In the genomic region with DNA sequence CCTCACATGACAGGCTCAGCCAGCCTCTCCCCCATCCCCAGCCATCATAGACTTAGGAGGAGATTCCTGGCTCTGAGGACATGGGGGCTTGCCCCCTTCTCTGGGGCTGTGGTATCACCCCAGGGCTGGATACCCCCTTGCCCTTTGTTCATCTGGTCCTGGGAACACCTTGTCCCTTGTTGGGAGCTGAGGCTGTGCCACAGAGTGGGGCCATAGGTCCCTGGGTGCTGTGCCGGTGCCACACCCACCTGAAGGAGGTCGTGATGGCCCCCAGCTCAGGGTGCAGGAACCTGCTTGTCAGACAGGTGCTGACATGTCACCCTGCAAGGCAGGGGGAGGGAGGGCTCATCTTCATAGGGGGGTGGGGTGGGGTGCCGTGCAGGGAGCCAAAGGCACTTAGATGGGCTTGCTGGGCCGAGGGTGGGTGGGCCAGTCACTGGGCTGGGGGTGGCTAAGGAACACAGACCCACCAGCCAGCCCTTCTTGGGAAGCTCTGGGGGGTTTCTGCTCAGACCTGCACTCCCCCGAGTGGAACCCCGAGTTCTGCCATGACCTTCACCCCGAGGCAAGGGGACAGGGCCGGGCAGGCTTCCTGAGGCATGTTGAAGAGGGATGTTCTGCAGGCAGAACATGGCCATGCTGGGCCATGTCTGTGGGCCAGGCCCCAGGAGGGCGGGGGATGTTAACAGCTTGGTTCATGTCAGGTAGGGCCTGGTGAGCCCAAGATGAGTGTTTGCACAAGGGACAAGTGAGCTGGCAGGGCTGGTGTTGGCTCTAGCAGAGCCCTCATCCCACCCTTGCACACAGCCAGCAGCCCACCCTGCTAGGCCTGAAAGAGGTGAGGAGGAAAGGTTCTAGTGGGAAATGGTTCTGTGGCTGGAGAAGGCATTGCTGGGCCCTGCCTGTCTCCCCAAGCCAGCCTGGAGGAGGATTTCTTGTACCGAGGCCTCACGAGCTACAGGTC, we compare ENCODE assay signal across 13 cellular contexts. TPM values are rescaled to one million over a fixed set of nuclear protein-coding genes. Genes with fewer than 3 reads are reported as not detected.
DNase-seq lines count a peak whose midpoint lies in the region; ATAC-seq and TF ChIP-seq lines count a peak whose summit lies in the region.
"Had no signal": no experiment of that assay in that cellular context is flagged by ENCODE, and none has a peak within 500 bp of the region (broad histone marks: within the 10 kb centered on the region; RNA-seq: fewer than 3 reads in every experiment).

No MANE protein-coding gene starts in this region.

- peak overlapping the region; percentile 27 to 75 (median 67); a peak in 17 of 22 replicates for H3K9ac ChIP-seq in BLaER1 treated with 17β-estradiol and CSF1 and Interleukin-3, amounts not matched to agents 10 nM and 100 nM
- H3K9ac ChIP-seq in HUES6 (ENCODE audit: low read length), result peak overlapping the region; percentile 8

- H3K27ac ChIP-seq in BLaER1 treated with 17β-estradiol and CSF1 and Interleukin-3, amounts not matched to agents 10 nM and 100 nM, result peak overlapping the region in 10 of 11 experiments; percentile 8 to 89 (median 79); a peak in 17 of 22 replicates
- H3K27ac ChIP-seq in HUES6 (ENCODE audit: low read depth, low read length) (peak overlapping the region; percentile 18; the same call in 1 of the 2 replicates), body of pancreas (peak overlapping the region in 3 of 4 donors; percentile 69 to 88 (median 85))

- peak overlapping the region; percentile 68 to 97 (median 87) for H3K4me2 ChIP-seq in BLaER1 treated with 17β-estradiol and CSF1 and Interleukin-3, amounts not matched to agents 10 nM and 100 nM

- no peak for TF ChIP-seq CTCF in body of pancreas (IDR thresholded peaks at IDR 0.05)
- TF ChIP-seq CTCF in nephron progenitor cell (IDR thresholded peaks at IDR 0.05), result no peak

- peaks cover 79% of the 10 kb centered on the region for H3K4me1 Mint-ChIP-seq in nephron progenitor cell

- DNase-seq in body of pancreas, result no peak
- DNase-seq in nephron progenitor cell, result no peak
- no peak for DNase-seq in mucosa of gallbladder (ENCODE audit: low spot score)
- no peak for DNase-seq in 8988T
- DNase-seq: activated CD8-positive, alpha-beta memory T cell treated with anti-CD3 and anti-CD28 coated beads, Interleukin-2, amount 50 U/mL, for 4 hours; RPMI8226; stimulated activated CD4-positive, alpha-beta T cell treated with anti-CD3 and anti-CD28 coated beads, Interleukin-12 subunit alpha, Interleukin-12 subunit beta, amount 100 ng/mL, for 4 hours had no signal

- no peak for TF ChIP-seq POLR2A in body of pancreas (IDR thresholded peaks at IDR 0.05)

- ATAC-seq in body of pancreas (no peak), GM19467 (IDR thresholded peaks at IDR 0.05; ENCODE audit: unreplicated experiment) (no peak), GM18873 (IDR thresholded peaks at IDR 0.05; ENCODE audit: low FRiP score, unreplicated experiment) (no peak)

- H3K27me3 Mint-ChIP-seq in nephron progenitor cell (ENCODE audit: low read depth, poor library complexity), result no peaks in the 10 kb centered on the region

- intact Hi-C loops in body of pancreas (cut with DNase I), result no loop called here

- peaks cover 4% of the 10 kb centered on the region for H3K36me3 Mint-ChIP-seq in nephron progenitor cell (ENCODE audit: low read depth)

- H3K9me3 ChIP-seq in BLaER1 treated with 17β-estradiol and CSF1 and Interleukin-3, amounts not matched to agents 10 nM and 100 nM (replicated peaks in 1 of 11), result no peaks in the 10 kb centered on the region
- H3K9me3 ChIP-seq in HUES6 (ENCODE audit: control insufficient read depth, insufficient read depth, low read depth, low read length), result no peaks in the 10 kb centered on the region
- H3K9me3 ChIP-seq in body of pancreas, result no peaks in the 10 kb centered on the region
- H3K9me3 ChIP-seq: suprapubic skin had no signal

- no peak overlapping the region for H3K4me3 ChIP-seq in BLaER1 treated with 17β-estradiol and CSF1 and Interleukin-3, amounts not matched to agents 10 nM and 100 nM
- H3K4me3 ChIP-seq in HUES6 (ENCODE audit: low read depth, low read length) (no peak overlapping the region), body of pancreas (no peak overlapping the region)
- H3K4me3 ChIP-seq: suprapubic skin had no signal

- H3K4me3 Mint-ChIP-seq in nephron progenitor cell, result peak overlapping the region; percentile 30

- 59 to 61% methylated on average over 5 to 10 of the region's 11 CpGs for WGBS in body of pancreas, 2 donors

- H3K4me1 ChIP-seq in BLaER1 treated with 17β-estradiol and CSF1 and Interleukin-3, amounts not matched to agents 10 nM and 100 nM, result peaks cover 71 to 88% (median 81%) of the 10 kb centered on the region in 10 experiments
- peaks cover 57% of the 10 kb centered on the region for H3K4me1 ChIP-seq in HUES6 (ENCODE audit: control insufficient read depth, insufficient read depth, low read length)
- H3K4me1 ChIP-seq in body of pancreas, result peaks cover 55% of the 10 kb centered on the region

- H3K27me3 ChIP-seq in BLaER1 treated with 17β-estradiol and CSF1 and Interleukin-3, amounts not matched to agents 10 nM and 100 nM, result no peaks in the 10 kb centered on the region
- H3K27me3 ChIP-seq in HUES6 (ENCODE audit: control insufficient read depth, insufficient read depth, low read length) (no peaks in the 10 kb centered on the region), body of pancreas (no peaks in the 10 kb centered on the region)
- H3K27me3 ChIP-seq: suprapubic skin had no signal

- peaks cover 71 to 100% (median 93%) of the 10 kb centered on the region in 11 experiments; a peak in 21 of 22 replicates for H4K20me1 ChIP-seq in BLaER1 treated with 17β-estradiol and CSF1 and Interleukin-3, amounts not matched to agents 10 nM and 100 nM

- H3K9me3 Mint-ChIP-seq in nephron progenitor cell, result no peaks in the 10 kb centered on the region

- H3K27ac Mint-ChIP-seq in nephron progenitor cell, result peak overlapping the region; percentile 99

- H3K36me3 ChIP-seq in BLaER1 treated with 17β-estradiol and CSF1 and Interleukin-3, amounts not matched to agents 10 nM and 100 nM, result peaks cover 37 to 62% (median 51%) of the 10 kb centered on the region in 11 experiments
- peaks cover 26% of the 10 kb centered on the region for H3K36me3 ChIP-seq in HUES6 (ENCODE audit: control insufficient read depth, insufficient read depth, low read length)
- no peaks in the 10 kb centered on the region for H3K36me3 ChIP-seq in body of pancreas (replicated peaks in 1 of 2; ENCODE audit: insufficient read depth in 1 of 2, low read depth in 2 of 2)

RNA-seq across cellular contexts. Expression of a gene that starts 28.0 kb away (rescaled TPM):
- total RNA-seq in body of pancreas, result 1 to 10 TPM; 2.1 to 2.6 TPM
- total RNA-seq in mucosa of gallbladder, result 3.3 TPM

RNA-seq across cellular contexts. Expression of a gene that starts 28.7 kb away (rescaled TPM):
- total RNA-seq in body of pancreas (10 to 100 TPM; 32.0 to 38.4 TPM), mucosa of gallbladder (376 TPM)

RNA-seq across cellular contexts. Expression of a gene that starts 41.4 kb away (rescaled TPM):
- total RNA-seq in body of pancreas (10 to 100 TPM in 1 of 2 donors, 1 to 10 TPM in 1; 2.6 to 11.2 TPM), mucosa of gallbladder (8.9 TPM)

RNA-seq across cellular contexts. Expression of a gene that starts 50.7 kb away (rescaled TPM):
- under 1 TPM in 1 of 2 donors, not detected in 1; 0.66 TPM for total RNA-seq in body of pancreas
- total RNA-seq in mucosa of gallbladder, result 0.26 TPM
- total RNA-seq: kidney epithelial cell had no signal

Comparison
In these comparisons a context has a peak if more than half of its experiments do, and no peak if none do; other contexts are left out.
1. H3K27ac ChIP-seq: peak in every context shown above with its lines; median percentile 85 in body of pancreas; 79 in BLaER1 treated with 17β-estradiol and CSF1 and Interleukin-3, amounts not matched to agents 10 nM and 100 nM; 18 in HUES6.